Comparison of ENCODE assay signal across 1 cellular context in the genomic region with DNA sequence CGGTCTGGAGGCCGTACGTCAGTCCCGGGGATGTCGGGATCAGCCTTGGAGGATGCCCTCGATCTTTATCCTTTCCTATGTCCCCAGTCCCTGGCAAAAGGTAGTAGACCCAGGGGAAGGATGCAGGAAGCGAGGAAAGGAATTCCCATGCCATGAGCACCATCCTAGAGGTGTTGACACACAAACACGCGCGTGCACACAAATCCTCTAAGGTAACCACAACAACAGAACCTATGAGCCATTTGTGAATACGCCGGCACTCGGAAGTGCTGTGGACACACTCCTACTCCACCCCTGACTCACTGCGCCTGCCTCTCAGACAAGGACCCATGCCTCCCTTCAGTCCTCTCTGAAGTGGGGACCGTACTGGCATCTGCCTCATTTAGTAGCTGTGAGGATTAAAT.
TF ChIP-seq lines count a peak whose summit lies in the region.

No MANE protein-coding gene starts in this region.

TF ChIP-seq in HepG2, 621 proteins besides CTCF, POLR2A, EP300 and RAD21 (continued from another document and continues in another):
- TF ChIP-seq KMT2A (CRISPR knock-in tag; IDR thresholded peaks at IDR 0.05) (0 out of 2 replicates have a peak, but pooled peaks have one; percentile 11), MXI1 (IDR thresholded peaks at IDR 0.05; ENCODE audit: borderline replicate concordance, low read depth, low read length) (no peak), MNT (IDR thresholded peaks at IDR 0.05) (no peak), ZNF251 (CRISPR knock-in tag; IDR thresholded peaks at IDR 0.05) (0 out of 2 replicates have a peak, but pooled peaks have one; percentile 57), ZNF318 (CRISPR knock-in tag; IDR thresholded peaks at IDR 0.05) (0 out of 2 replicates have a peak, but pooled peaks have one; percentile 53), ZBTB42 (CRISPR knock-in tag; IDR thresholded peaks at IDR 0.05) (no peak), ZZZ3 (CRISPR knock-in tag; IDR thresholded peaks at IDR 0.05; ENCODE audit: borderline replicate concordance) (0 out of 2 replicates have a peak, but pooled peaks have one; percentile 3), ZBTB21 (CRISPR knock-in tag; IDR thresholded peaks at IDR 0.05) (no peak), ZNF615 (CRISPR knock-in tag; IDR thresholded peaks at IDR 0.05; ENCODE audit: borderline replicate concordance) (no peak), ZNF589 (CRISPR knock-in tag; conservative IDR thresholded peaks at IDR 0.05) (0 out of 2 replicates have a peak, but pooled peaks have one; percentile 48), ZFP82 (CRISPR knock-in tag; IDR thresholded peaks at IDR 0.05; ENCODE audit: borderline replicate concordance) (no peak), ZMYM2 (CRISPR knock-in tag; IDR thresholded peaks at IDR 0.05) (no peak), ZGPAT (CRISPR knock-in tag; IDR thresholded peaks at IDR 0.05) (no peak), ZNF75D (CRISPR knock-in tag; IDR thresholded peaks at IDR 0.05; ENCODE audit: borderline replicate concordance) (no peak), ZNF441 (CRISPR knock-in tag; IDR thresholded peaks at IDR 0.05; ENCODE audit: borderline replicate concordance) (no peak), HNF1B (CRISPR knock-in tag; IDR thresholded peaks at IDR 0.05) (no peak), CHCHD3 (CRISPR knock-in tag; IDR thresholded peaks at IDR 0.05) (no peak), FOXM1 (CRISPR knock-in tag; IDR thresholded peaks at IDR 0.05) (no peak), ZNF775 (CRISPR knock-in tag; IDR thresholded peaks at IDR 0.05; ENCODE audit: borderline replicate concordance) (no peak), ZNF235 (CRISPR knock-in tag; IDR thresholded peaks at IDR 0.05; ENCODE audit: borderline replicate concordance) (no peak), PTBP1 (IDR thresholded peaks at IDR 0.05; ENCODE audit: low read depth, low read length, poor library complexity, severe bottlenecking) (no peak), ZNF234 (CRISPR knock-in tag; conservative IDR thresholded peaks at IDR 0.05) (no peak), ZNF550 (CRISPR knock-in tag; IDR thresholded peaks at IDR 0.05; ENCODE audit: borderline replicate concordance) (peak; percentile 69; the same call in 1 of the 2 replicates), RBM22 (optimal IDR thresholded peaks at IDR 0.05; ENCODE audit: low read length) (no peak), GFI1 (CRISPR knock-in tag; IDR thresholded peaks at IDR 0.05; ENCODE audit: borderline replicate concordance) (no peak), DZIP1 (CRISPR knock-in tag; IDR thresholded peaks at IDR 0.05) (0 out of 2 replicates have a peak, but pooled peaks have one; percentile 10), ZSCAN31 (CRISPR knock-in tag; IDR thresholded peaks at IDR 0.05; ENCODE audit: low read depth) (peak; percentile 4; the same call in 1 of the 2 replicates), ZBTB3 (CRISPR knock-in tag; IDR thresholded peaks at IDR 0.05; ENCODE audit: borderline replicate concordance, low read depth) (no peak), HOXA9 (CRISPR knock-in tag; IDR thresholded peaks at IDR 0.05; ENCODE audit: borderline replicate concordance) (0 out of 2 replicates have a peak, but pooled peaks have one; percentile 52)
- TF ChIP-seq, protein P1, sequence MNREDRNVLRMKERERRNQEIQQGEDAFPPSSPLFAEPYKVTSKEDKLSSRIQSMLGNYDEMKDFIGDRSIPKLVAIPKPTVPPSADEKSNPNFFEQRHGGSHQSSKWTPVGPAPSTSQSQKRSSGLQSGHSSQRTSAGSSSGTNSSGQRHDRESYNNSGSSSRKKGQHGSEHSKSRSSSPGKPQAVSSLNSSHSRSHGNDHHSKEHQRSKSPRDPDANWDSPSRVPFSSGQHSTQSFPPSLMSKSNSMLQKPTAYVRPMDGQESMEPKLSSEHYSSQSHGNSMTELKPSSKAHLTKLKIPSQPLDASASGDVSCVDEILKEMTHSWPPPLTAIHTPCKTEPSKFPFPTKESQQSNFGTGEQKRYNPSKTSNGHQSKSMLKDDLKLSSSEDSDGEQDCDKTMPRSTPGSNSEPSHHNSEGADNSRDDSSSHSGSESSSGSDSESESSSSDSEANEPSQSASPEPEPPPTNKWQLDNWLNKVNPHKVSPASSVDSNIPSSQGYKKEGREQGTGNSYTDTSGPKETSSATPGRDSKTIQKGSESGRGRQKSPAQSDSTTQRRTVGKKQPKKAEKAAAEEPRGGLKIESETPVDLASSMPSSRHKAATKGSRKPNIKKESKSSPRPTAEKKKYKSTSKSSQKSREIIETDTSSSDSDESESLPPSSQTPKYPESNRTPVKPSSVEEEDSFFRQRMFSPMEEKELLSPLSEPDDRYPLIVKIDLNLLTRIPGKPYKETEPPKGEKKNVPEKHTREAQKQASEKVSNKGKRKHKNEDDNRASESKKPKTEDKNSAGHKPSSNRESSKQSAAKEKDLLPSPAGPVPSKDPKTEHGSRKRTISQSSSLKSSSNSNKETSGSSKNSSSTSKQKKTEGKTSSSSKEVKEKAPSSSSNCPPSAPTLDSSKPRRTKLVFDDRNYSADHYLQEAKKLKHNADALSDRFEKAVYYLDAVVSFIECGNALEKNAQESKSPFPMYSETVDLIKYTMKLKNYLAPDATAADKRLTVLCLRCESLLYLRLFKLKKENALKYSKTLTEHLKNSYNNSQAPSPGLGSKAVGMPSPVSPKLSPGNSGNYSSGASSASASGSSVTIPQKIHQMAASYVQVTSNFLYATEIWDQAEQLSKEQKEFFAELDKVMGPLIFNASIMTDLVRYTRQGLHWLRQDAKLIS (CRISPR knock-in tag; IDR thresholded peaks at IDR 0.05) = no peak
- TF ChIP-seq, protein P2, sequence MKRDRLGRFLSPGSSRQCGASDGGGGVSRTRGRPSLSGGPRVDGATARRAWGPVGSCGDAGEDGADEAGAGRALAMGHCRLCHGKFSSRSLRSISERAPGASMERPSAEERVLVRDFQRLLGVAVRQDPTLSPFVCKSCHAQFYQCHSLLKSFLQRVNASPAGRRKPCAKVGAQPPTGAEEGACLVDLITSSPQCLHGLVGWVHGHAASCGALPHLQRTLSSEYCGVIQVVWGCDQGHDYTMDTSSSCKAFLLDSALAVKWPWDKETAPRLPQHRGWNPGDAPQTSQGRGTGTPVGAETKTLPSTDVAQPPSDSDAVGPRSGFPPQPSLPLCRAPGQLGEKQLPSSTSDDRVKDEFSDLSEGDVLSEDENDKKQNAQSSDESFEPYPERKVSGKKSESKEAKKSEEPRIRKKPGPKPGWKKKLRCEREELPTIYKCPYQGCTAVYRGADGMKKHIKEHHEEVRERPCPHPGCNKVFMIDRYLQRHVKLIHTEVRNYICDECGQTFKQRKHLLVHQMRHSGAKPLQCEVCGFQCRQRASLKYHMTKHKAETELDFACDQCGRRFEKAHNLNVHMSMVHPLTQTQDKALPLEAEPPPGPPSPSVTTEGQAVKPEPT (CRISPR knock-in tag; IDR thresholded peaks at IDR 0.05; ENCODE audit: low read depth) = no peak
